In the genomic region with DNA sequence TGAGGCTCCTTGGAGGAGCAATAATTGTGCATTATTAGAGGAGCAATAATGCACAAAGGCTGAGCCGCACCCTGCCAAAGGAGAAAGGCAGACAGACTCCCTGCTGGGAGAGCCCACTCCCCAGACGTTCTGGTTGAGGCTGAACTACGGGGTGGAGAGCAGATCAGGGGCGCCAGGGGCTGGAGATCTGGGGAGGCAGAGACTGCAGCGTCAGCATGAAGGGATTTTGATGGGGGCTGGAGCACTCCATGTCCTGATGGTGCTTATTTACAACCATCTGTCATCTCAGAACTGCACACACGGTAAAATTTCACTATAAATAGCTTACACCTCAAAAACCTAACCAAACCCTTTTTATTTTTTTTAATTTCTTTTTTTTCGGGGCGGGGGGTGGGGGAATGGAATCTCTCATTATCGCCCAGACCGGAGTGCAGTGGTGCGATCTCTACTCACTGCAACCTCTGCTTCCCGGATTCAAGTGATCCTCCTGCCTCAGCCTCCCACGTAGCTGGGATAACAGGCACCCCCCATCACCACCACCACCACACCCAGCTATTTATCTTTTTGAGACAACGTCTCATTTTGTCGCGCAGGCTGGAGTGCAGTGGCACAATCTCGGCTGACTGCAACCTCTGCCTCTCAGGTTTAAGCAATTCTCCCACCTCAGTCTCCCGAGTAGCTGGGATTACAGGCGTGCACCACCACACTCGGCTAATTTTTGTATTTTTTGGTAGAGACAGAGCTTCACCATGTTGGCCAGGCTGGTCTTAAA, we compare ENCODE assay signal across 15 cellular contexts.
"Had no signal": no experiment of that assay in that cellular context is flagged by ENCODE, and none has a peak within 500 bp of the region (broad histone marks: within the 10 kb centered on the region; RNA-seq: fewer than 3 reads in every experiment).

No MANE protein-coding gene starts in this region.

- H3K36me3 ChIP-seq: heart left ventricle, left lung had no signal

- H3K9me3 Mint-ChIP-seq: natural killer cell treated with Interleukin-12 subunit alpha and Interleukin-12 subunit beta and Interleukin-15 and Interleukin-18, amount 100 ng/mL, for 72 hours had no signal

- H3K27me3 Mint-ChIP-seq: natural killer cell treated with Interleukin-12 subunit alpha and Interleukin-12 subunit beta and Interleukin-15 and Interleukin-18, amount 100 ng/mL, for 72 hours had no signal

- FAIRE-seq: islet of Langerhans had no signal

- H3K27ac Mint-ChIP-seq: natural killer cell treated with Interleukin-12 subunit alpha and Interleukin-12 subunit beta and Interleukin-15 and Interleukin-18, amount 100 ng/mL, for 72 hours had no signal

- DNase-seq: activated CD4-positive, alpha-beta T cell treated with anti-CD3 and anti-CD28 coated beads, Interleukin-2, amount 50 U/mL, for 4 hours; activated gamma-delta T cell treated with Interleukin-2 at 50 U/mL for 16 hours; activated T-cell treated with anti-CD3 and anti-CD28 coated beads, Interleukin-2, amount 50 U/mL, for 1 hour; amygdala; brain microvascular endothelial cell; foreskin keratinocyte; left lung; mesenchymal stem cell; stimulated activated CD4-positive, alpha-beta T cell treated with anti-CD3 and anti-CD28 coated beads, Interleukin-2, amount 100 ng/mL, for 48 hours; stimulated activated naive CD8-positive, alpha-beta T cell treated with anti-CD3 and anti-CD28 coated beads, Interleukin-15, Interleukin-2, amounts not matched to agents 100 U/mL and 50 U/mL, for 24 hours had no signal

- H3K27me3 ChIP-seq: brain microvascular endothelial cell, dorsolateral prefrontal cortex, foreskin keratinocyte, heart left ventricle, left lung had no signal

- H3K4me3 ChIP-seq: dorsolateral prefrontal cortex, heart left ventricle, left lung had no signal

- ATAC-seq: activated CD4-positive, CD25-positive, alpha-beta regulatory T cell treated with anti-CD3 and anti-CD28 coated beads, Interleukin-2, amount 50 U/mL, for 24 hours; foreskin keratinocyte; heart left ventricle; left lung; natural killer cell treated with Interleukin-12 subunit alpha and Interleukin-12 subunit beta and Interleukin-15 and Interleukin-18, amount 100 ng/mL, for 72 hours; stimulated activated naive CD8-positive, alpha-beta T cell treated with anti-CD3 and anti-CD28 coated beads, Interleukin-15, Interleukin-2, amounts not matched to agents 100 U/mL and 50 U/mL, for 24 hours had no signal

- H3K4me3 Mint-ChIP-seq: natural killer cell treated with Interleukin-12 subunit alpha and Interleukin-12 subunit beta and Interleukin-15 and Interleukin-18, amount 100 ng/mL, for 72 hours had no signal

- H3K27ac ChIP-seq: brain microvascular endothelial cell, foreskin keratinocyte, heart left ventricle, left lung had no signal

- H3K9me3 ChIP-seq: heart left ventricle, left lung had no signal

- H3K4me1 ChIP-seq: foreskin keratinocyte had no signal
